Comparison of ENCODE assay signal across 8 cellular contexts in genomic region chr20:16573011-16573965, GRCh38. TPM values are rescaled to one million over a fixed set of nuclear protein-coding genes. Genes with fewer than 3 reads are reported as not detected.
DNase-seq lines count a peak whose midpoint lies in the region; ATAC-seq and TF ChIP-seq lines count a peak whose summit lies in the region.

KIF16B (minus strand) TSS chr20:16573448; CDS start chr20:16573275, 173 bp downstream.

- 10% methylated on average over 65 of the region's 65 CpGs for WGBS in heart right ventricle, 2 donors
- WGBS in upper lobe of left lung, 2 donors, result 14 to 16% methylated on average over 36 to 44 of the region's 65 CpGs

- H3K9me3 ChIP-seq in heart right ventricle (no peaks in the 10 kb centered on the region), upper lobe of left lung (no peaks in the 10 kb centered on the region)

- TF ChIP-seq POLR2A in upper lobe of left lung (IDR thresholded peaks at IDR 0.05), result peak in 1 of 4 donors; percentile 70

- DNase-seq in GM12865 (ENCODE audit: low read depth), result peak; percentile 92
- DNase-seq in NCI-H1105 treated with DMSO at 0.1 percent for 48 hours (lab: John Stamatoyannopoulos, UW), result peak; percentile 86
- DNase-seq in T follicular helper cell (ENCODE audit: low read depth), result peak; percentile 72
- DNase-seq in amniotic epithelial cell (ENCODE audit: low read depth), result peak; percentile 73
- DNase-seq in heart right ventricle, result peak; percentile 91 to 93
- DNase-seq in progenitor cell of endocrine pancreas (ENCODE audit: low spot score, unreplicated experiment), result peak; percentile 96
- DNase-seq in upper lobe of left lung, result peak; percentile 94 to 98

- intact Hi-C loops in heart right ventricle (cut with DNase I), result loop anchor here in 3 of 10 donors (5.0 to 10.0 kb wide), 2 partner anchors 159 to 162 kb away; partner anchors contain the start of gene SNRPB2 (in 3 of the 3)

- H3K4me1 Mint-ChIP-seq in progenitor cell of endocrine pancreas (ENCODE audit: low read depth), result peaks cover 27% of the 10 kb centered on the region

- no peaks in the 10 kb centered on the region for H3K36me3 Mint-ChIP-seq in progenitor cell of endocrine pancreas (ENCODE audit: insufficient read depth)

- H3K27ac ChIP-seq in heart right ventricle, result peak within 1 kb of the TSS in 9 of 10 donors; percentile 61 to 87 (median 81)
- H3K27ac ChIP-seq in upper lobe of left lung, result peak within 1 kb of the TSS; percentile 39 to 87 (median 84)

- H3K27me3 Mint-ChIP-seq in progenitor cell of endocrine pancreas, result peaks cover 4% of the 10 kb centered on the region

- H3K4me3 Mint-ChIP-seq in progenitor cell of endocrine pancreas (ENCODE audit: low read depth), result peak within 1 kb of the TSS; percentile 82

- H3K36me3 ChIP-seq in heart right ventricle (no peaks in the 10 kb centered on the region), upper lobe of left lung (no peaks in the 10 kb centered on the region)

- H3K9me3 Mint-ChIP-seq in progenitor cell of endocrine pancreas (ENCODE audit: low read depth), result no peaks in the 10 kb centered on the region

- peaks cover 0 to 53% (median 33%) of the 10 kb centered on the region in 9 donors for H3K4me1 ChIP-seq in heart right ventricle
- H3K4me1 ChIP-seq in upper lobe of left lung, result peaks cover 11 to 50% (median 36%) of the 10 kb centered on the region in 4 donors

- H3K27ac Mint-ChIP-seq in progenitor cell of endocrine pancreas, result peak within 1 kb of the TSS; percentile 91

- TF ChIP-seq EP300 in upper lobe of left lung (IDR thresholded peaks at IDR 0.05), result no peak

- ATAC-seq in HG02642 (IDR thresholded peaks at IDR 0.05; ENCODE audit: poor library complexity, unreplicated experiment) (peak; percentile 89), heart right ventricle (peak; percentile 95 to 98 (median 96)), upper lobe of left lung (ENCODE audit: low FRiP score in 2 of 2) (peak; percentile 97 to 98)

- TF ChIP-seq CTCF in GM12865 (IDR thresholded peaks at IDR 0.05; ENCODE audit: insufficient read depth, low read depth, low read length, missing control alignments) (no peak), heart right ventricle (IDR thresholded peaks at IDR 0.05) (peak in 3 of 9 donors; percentile 10 to 29 (median 18)), progenitor cell of endocrine pancreas (IDR thresholded peaks at IDR 0.05; ENCODE audit: unreplicated experiment) (no peak), upper lobe of left lung (IDR thresholded peaks at IDR 0.05) (peak in 2 of 6 experiments; percentile 4 to 9)

- H3K27me3 ChIP-seq in heart right ventricle, result no peaks in the 10 kb centered on the region
- H3K27me3 ChIP-seq in upper lobe of left lung, result no peaks in the 10 kb centered on the region

- H3K4me3 ChIP-seq in GM12865 (ENCODE audit: low read depth, low read length) (peak within 1 kb of the TSS; percentile 87), heart right ventricle (peak within 1 kb of the TSS; percentile 71 to 99 (median 92)), upper lobe of left lung (peak within 1 kb of the TSS; percentile 76 to 90 (median 82))

RNA-seq across cellular contexts. Expression of gene KIF16B, which starts in this region (rescaled TPM):
- total RNA-seq in heart right ventricle (10 to 100 TPM; 14.4 to 22.5 (median 18.2) TPM), progenitor cell of endocrine pancreas (10.8 and 13.0 TPM in 2 replicates), upper lobe of left lung (100 to 1,000 TPM in 1 of 6 donors, 10 to 100 TPM in 5; 18.4 to 114 (median 26.3) TPM)
- polyA plus RNA-seq in heart right ventricle, result 10 to 100 TPM in 1 of 2 donors, 1 to 10 TPM in 1; 9.7 to 12.9 TPM

Comparison
In these comparisons a context has a peak if more than half of its experiments do, and no peak if none do; other contexts are left out.
1. Peak in every context shown above with its lines: DNase-seq, ATAC-seq, H3K4me3 ChIP-seq and H3K27ac ChIP-seq.